In genomic region chr4:13164783-13165371, GRCh38 we compare ENCODE assay signal across 23 cellular contexts.
"Had no signal": no experiment of that assay in that cellular context is flagged by ENCODE, and none has a peak within 500 bp of the region (broad histone marks: within the 10 kb centered on the region; RNA-seq: fewer than 3 reads in every experiment).

No MANE protein-coding gene starts in this region.

- H3K4me3 ChIP-seq: adrenal gland had no signal

- H3K4me3 Mint-ChIP-seq: activated CD4-positive, alpha-beta memory T cell treated with anti-CD3 and anti-CD28 coated beads, Interleukin-2, amount 10 ng/mL, durations not matched to agents 7 days and 5 days; activated CD4-positive, alpha-beta T cell treated with anti-CD3 and anti-CD28 coated beads for 36 hours; activated naive CD8-positive, alpha-beta T cell treated with anti-CD3 and anti-CD28 coated beads, Interleukin-2, amount 10 ng/mL, durations not matched to agents 7 days and 5 days; dendritic cell treated with granulocyte-macrophage colony-stimulating factor and Interleukin-4, amounts not matched to agents 40 ng/mL and 50 ng/mL, for 4 days had no signal

- H3K9me3 Mint-ChIP-seq: activated CD4-positive, alpha-beta memory T cell treated with anti-CD3 and anti-CD28 coated beads, Interleukin-2, amount 10 ng/mL, durations not matched to agents 7 days and 5 days; activated naive CD8-positive, alpha-beta T cell treated with anti-CD3 and anti-CD28 coated beads, Interleukin-2, amount 10 ng/mL, durations not matched to agents 7 days and 5 days; activated T-helper 2 cell treated with anti-CD3 and anti-CD28 coated beads, Interferon-gamma antibody, Interleukin-2, Interleukin-4, amounts not matched to agents 10 μg/mL and 5 μg/mL and 100 μg/mL, durations not matched to agents 14 hours and 24 hours and 36 hours had no signal

- H3K9me3 ChIP-seq: adrenal gland had no signal

- H3K36me3 ChIP-seq: adrenal gland had no signal

- ATAC-seq: activated CD4-positive, alpha-beta T cell treated with anti-CD3 and anti-CD28 coated beads for 36 hours; PC-3 had no signal

- H3K36me3 Mint-ChIP-seq: activated naive CD8-positive, alpha-beta T cell treated with anti-CD3 and anti-CD28 coated beads, Interleukin-2, amount 10 ng/mL, durations not matched to agents 7 days and 5 days had no signal

- DNase-seq: activated CD4-positive, alpha-beta memory T cell treated with anti-CD3 and anti-CD28 coated beads, Interleukin-2, amount 10 ng/mL, durations not matched to agents 7 days and 5 days; activated CD4-positive, alpha-beta T cell treated with anti-CD3 and anti-CD28 coated beads for 36 hours; activated CD4-positive, alpha-beta T cell treated with anti-CD3 and anti-CD28 coated beads, Interleukin-2, amount 50 U/mL, for 1 hour; activated naive CD4-positive, alpha-beta T cell treated with anti-CD3 and anti-CD28 coated beads, Interleukin-2, amount 50 U/mL, for 16 hours; activated naive CD8-positive, alpha-beta T cell treated with anti-CD3 and anti-CD28 coated beads, Interleukin-2, amount 10 ng/mL, durations not matched to agents 7 days and 5 days; activated T-cell treated with anti-CD3 and anti-CD28 coated beads for 4 hours; activated T-cell treated with anti-CD3 and anti-CD28 coated beads, Interleukin-2, amount 50 U/mL, for 48 hours; adrenal gland; anterior cingulate cortex; cerebellar nuclear complex; NCI-H1105 treated with DMSO at 0.1 percent for 48 hours; NCI-H146; NCI-H187 treated with DMSO at 0.1 percent for 48 hours; NCI-H2107; NCI-H446 treated with DMSO at 0.1 percent for 48 hours; NCI-H524 treated with DMSO at 0.1 percent for 48 hours; PC-3; SHP77; T-helper 2 cell; T1000 had no signal

- H3K27ac ChIP-seq: adrenal gland, VCaP had no signal

- H3K4me1 Mint-ChIP-seq: activated CD4-positive, alpha-beta memory T cell treated with anti-CD3 and anti-CD28 coated beads, Interleukin-2, amount 10 ng/mL, durations not matched to agents 7 days and 5 days; activated CD4-positive, alpha-beta T cell treated with anti-CD3 and anti-CD28 coated beads for 36 hours; activated naive CD8-positive, alpha-beta T cell treated with anti-CD3 and anti-CD28 coated beads, Interleukin-2, amount 10 ng/mL, durations not matched to agents 7 days and 5 days had no signal

- H3K27ac Mint-ChIP-seq: activated CD4-positive, alpha-beta memory T cell treated with anti-CD3 and anti-CD28 coated beads, Interleukin-2, amount 10 ng/mL, durations not matched to agents 7 days and 5 days; activated CD4-positive, alpha-beta T cell treated with anti-CD3 and anti-CD28 coated beads for 36 hours; activated naive CD8-positive, alpha-beta T cell treated with anti-CD3 and anti-CD28 coated beads, Interleukin-2, amount 10 ng/mL, durations not matched to agents 7 days and 5 days; activated T-helper 2 cell treated with anti-CD3 and anti-CD28 coated beads, Interferon-gamma antibody, Interleukin-2, Interleukin-4, amounts not matched to agents 10 μg/mL and 5 μg/mL and 100 μg/mL, durations not matched to agents 14 hours and 24 hours and 36 hours; dendritic cell treated with granulocyte-macrophage colony-stimulating factor and Interleukin-4, amounts not matched to agents 40 ng/mL and 50 ng/mL, for 4 days had no signal

- H3K27me3 ChIP-seq: adrenal gland had no signal

- H3K4me1 ChIP-seq: adrenal gland had no signal

- H3K27me3 Mint-ChIP-seq: activated CD4-positive, alpha-beta memory T cell treated with anti-CD3 and anti-CD28 coated beads, Interleukin-2, amount 10 ng/mL, durations not matched to agents 7 days and 5 days; activated CD4-positive, alpha-beta T cell treated with anti-CD3 and anti-CD28 coated beads for 36 hours; activated naive CD8-positive, alpha-beta T cell treated with anti-CD3 and anti-CD28 coated beads, Interleukin-2, amount 10 ng/mL, durations not matched to agents 7 days and 5 days; dendritic cell treated with granulocyte-macrophage colony-stimulating factor and Interleukin-4, amounts not matched to agents 40 ng/mL and 50 ng/mL, for 4 days had no signal
